Comparison of ENCODE assay signal across 1 cellular context in genomic region chr1:110565565-110565964, GRCh38.
TF ChIP-seq lines count a peak whose summit lies in the region.

No MANE protein-coding gene starts in this region.

TF ChIP-seq in GM23338, 12 proteins besides CTCF, POLR2A, EP300 and RAD21 (continued from another document):
- TF ChIP-seq POLR2AphosphoS5 (IDR thresholded peaks at IDR 0.05; ENCODE audit: low read depth) (no peak), ZNF462 (CRISPR knock-in tag; IDR thresholded peaks at IDR 0.05) (no peak)
TF ChIP-seq in GM23338: peak in this region for 0.
